Comparison of ENCODE assay signal across 8 cellular contexts in the genomic region with DNA sequence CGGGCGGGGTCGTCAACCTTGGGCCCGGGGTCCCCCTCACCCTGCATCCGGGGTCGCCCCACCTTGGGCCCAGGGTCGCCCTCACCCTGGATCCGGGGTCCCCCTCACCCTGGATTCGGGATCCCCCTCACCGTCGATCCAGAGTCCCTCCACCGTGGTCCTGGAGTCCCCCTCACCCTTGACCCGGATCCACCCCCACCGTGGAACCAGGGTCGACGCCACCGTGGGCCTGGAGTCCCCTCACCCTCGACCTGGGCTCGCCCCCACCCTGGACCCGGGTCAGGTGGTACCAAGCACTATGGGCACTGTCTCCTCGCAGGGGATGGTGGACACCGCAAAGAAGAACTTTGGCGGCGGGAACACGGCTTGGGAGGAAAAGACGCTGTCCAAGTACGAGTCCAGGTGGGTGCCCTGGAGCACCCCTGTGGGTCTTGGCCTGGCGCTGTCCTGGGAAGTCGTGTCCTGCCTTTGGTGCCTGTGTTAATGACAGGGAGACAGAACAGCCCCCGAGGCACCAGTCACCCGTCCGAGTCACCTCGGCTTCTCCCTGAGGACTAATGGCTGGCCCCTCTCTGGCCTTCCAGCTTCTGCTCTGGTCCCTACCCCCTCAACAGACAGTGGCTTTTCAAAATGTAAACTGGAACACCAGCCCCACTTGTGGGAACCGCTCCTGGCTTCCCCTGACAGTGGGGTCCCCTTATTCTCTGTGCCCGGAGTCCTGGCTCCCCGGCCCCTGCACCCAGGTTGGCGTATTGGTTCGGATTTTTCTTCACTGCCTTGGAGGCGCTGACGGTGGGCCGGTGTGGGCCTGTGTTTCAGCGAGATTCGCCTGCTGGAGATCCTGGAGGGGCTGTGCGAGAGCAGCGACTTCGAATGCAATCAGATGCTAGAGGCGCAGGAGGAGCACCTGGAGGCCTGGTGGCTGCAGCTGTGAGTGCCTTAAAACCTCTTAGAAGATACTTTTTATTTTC. TPM values are rescaled to one million over a fixed set of nuclear protein-coding genes. Genes with fewer than 3 reads are reported as not detected.
DNase-seq lines count a peak whose midpoint lies in the region; ATAC-seq and TF ChIP-seq lines count a peak whose summit lies in the region.

No MANE protein-coding gene starts in this region.

- H3K9me3 ChIP-seq in GM23248 (ENCODE audit: low read depth) (no peaks in the 10 kb centered on the region), SU-DHL-6 (ENCODE audit: insufficient read depth, low read length) (no peaks in the 10 kb centered on the region), left ventricle myocardium inferior (replicated peaks) (no peaks in the 10 kb centered on the region), skeletal muscle tissue (ENCODE audit: control insufficient read depth in 3 of 3, low read length in 3 of 3) (no peaks in the 10 kb centered on the region)

- DNase-seq in GM23248 (no peak), left ventricle myocardium inferior (no peak), kidney glomerular epithelial cell (lab: John Stamatoyannopoulos, UW) (no peak), islet precursor cell (no peak), DMS 273 treated with DMSO at 0.1 percent for 48 hours (lab: John Stamatoyannopoulos, UW) (no peak)

- H4K20me1 ChIP-seq in GM23248 (ENCODE audit: insufficient read depth) = no peaks in the 10 kb centered on the region
- no peaks in the 10 kb centered on the region for H4K20me1 ChIP-seq in SU-DHL-6 (ENCODE audit: low read depth, low read length)

- in situ Hi-C loops in GM23248 (cut with MboI) = no loop called here

- no peaks in the 10 kb centered on the region for H3K9me2 ChIP-seq in GM23248 (ENCODE audit: insufficient read depth)
- H3K9me2 ChIP-seq in SU-DHL-6 (replicated peaks; ENCODE audit: insufficient read depth, low read length) = no peaks in the 10 kb centered on the region

- intact Hi-C loops in left ventricle myocardium inferior (cut with micrococcal nuclease) = no loop called here

- H3K36me3 ChIP-seq in GM23248 (ENCODE audit: low read depth) (no peaks in the 10 kb centered on the region), SU-DHL-6 (ENCODE audit: low read length) (no peaks in the 10 kb centered on the region), left ventricle myocardium inferior (peaks cover 36% of the 10 kb centered on the region), skeletal muscle tissue (ENCODE audit: control insufficient read depth in 3 of 3, insufficient read depth in 3 of 3, low read length in 3 of 3) (peaks cover 13 to 22% (median 22%) of the 10 kb centered on the region in 3 donors)

- H3F3A ChIP-seq in GM23248 (ENCODE audit: insufficient read depth) (no peaks in the 10 kb centered on the region), SU-DHL-6 (ENCODE audit: insufficient read depth) (peaks cover 8% of the 10 kb centered on the region)

- H3K27ac ChIP-seq in GM23248 = no peak overlapping the region
- no peak overlapping the region for H3K27ac ChIP-seq in SU-DHL-6 (ENCODE audit: low read depth, low read length)
- H3K27ac ChIP-seq in left ventricle myocardium inferior (replicated peaks) = peak overlapping the region; percentile 94
- no peak overlapping the region for H3K27ac ChIP-seq in skeletal muscle tissue (ENCODE audit: low read depth, low read length)

- TF ChIP-seq CTCF in SU-DHL-6 (IDR thresholded peaks at IDR 0.05; ENCODE audit: insufficient read depth, low read length, poor library complexity, severe bottlenecking) (no peak), left ventricle myocardium inferior (IDR thresholded peaks at IDR 0.05; ENCODE audit: borderline replicate concordance) (no peak)

- H2AFZ ChIP-seq in GM23248 (peak overlapping the region; percentile 47), SU-DHL-6 (ENCODE audit: low read depth, low read length, severe bottlenecking) (no peak overlapping the region)

- H3K79me2 ChIP-seq in GM23248 (ENCODE audit: insufficient read depth) (peaks cover 21% of the 10 kb centered on the region), SU-DHL-6 (ENCODE audit: insufficient read depth, low read length) (peaks cover 14% of the 10 kb centered on the region)

- peak overlapping the region; percentile 92 for H3K9ac ChIP-seq in GM23248
- peak overlapping the region; percentile 85 for H3K9ac ChIP-seq in SU-DHL-6 (ENCODE audit: low read length)
- peak overlapping the region; percentile 67 to 86 (median 70) for H3K9ac ChIP-seq in skeletal muscle tissue (ENCODE audit: low read depth in 1 of 3, low read length in 3 of 3)

- H3K4me3 ChIP-seq in GM23248 = peak overlapping the region; percentile 86
- H3K4me3 ChIP-seq in SU-DHL-6 (ENCODE audit: insufficient read depth, low read length, poor library complexity, severe bottlenecking) = peak overlapping the region; percentile 69
- H3K4me3 ChIP-seq in left ventricle myocardium inferior = peak overlapping the region; percentile 86
- peak overlapping the region; percentile 54 to 77 (median 75) for H3K4me3 ChIP-seq in skeletal muscle tissue (ENCODE audit: low read length in 3 of 3)

- WGBS in GM23248 (ENCODE audit: low coverage in 1 of 2, low lambda C conversion rate in 2 of 2, missing lambda C conversion rate in 2 of 2), 2 experiments = 38 to 55% methylated on average over 32 to 47 of the region's 47 CpGs

- H3K27me3 ChIP-seq in GM23248 (replicated peaks; ENCODE audit: insufficient read depth) = no peaks in the 10 kb centered on the region
- H3K27me3 ChIP-seq in SU-DHL-6 (ENCODE audit: low read length) = no peaks in the 10 kb centered on the region
- H3K27me3 ChIP-seq in left ventricle myocardium inferior (ENCODE audit: low read depth) = no peaks in the 10 kb centered on the region
- no peaks in the 10 kb centered on the region for H3K27me3 ChIP-seq in skeletal muscle tissue (ENCODE audit: control insufficient read depth in 3 of 3, insufficient read depth in 3 of 3, low read length in 3 of 3)

- peaks cover 3% of the 10 kb centered on the region; the same call in 1 of the 2 replicates for H3K4me1 ChIP-seq in GM23248 (ENCODE audit: insufficient read depth)
- H3K4me1 ChIP-seq in left ventricle myocardium inferior = peaks cover 29% of the 10 kb centered on the region
- H3K4me1 ChIP-seq in skeletal muscle tissue (ENCODE audit: control insufficient read depth in 3 of 3, insufficient read depth in 3 of 3, low read length in 3 of 3) = peaks cover 10 to 18% (median 11%) of the 10 kb centered on the region in 3 donors

- H3K4me2 ChIP-seq in GM23248 (ENCODE audit: unreplicated experiment) (peak overlapping the region; percentile 65), SU-DHL-6 (ENCODE audit: low read depth, low read length, poor library complexity, severe bottlenecking) (peak overlapping the region; percentile 73)

- no peak for ATAC-seq in HG03457 (IDR thresholded peaks at IDR 0.05; ENCODE audit: unreplicated experiment)

RNA-seq across cellular contexts. Expression of gene CRELD2, which starts 0.8 kb away (rescaled TPM):
- 57.1 and 73.2 TPM in 2 replicates for total RNA-seq in GM23248 (2014; rRNA removed; shearing (Covaris generic))
- 78.4 and 80.0 TPM in 2 replicates for polyA plus RNA-seq in GM23248 (2016; fragmentation: Nextera tagmentation; extraction: Ambion mirVana)
- total RNA-seq in left ventricle myocardium inferior (25.5 TPM), skeletal muscle tissue (13.0 TPM)

RNA-seq across cellular contexts. Expression of gene ALG12, which starts 1.0 kb away (rescaled TPM):
- 16.9 and 24.4 TPM in 2 replicates for total RNA-seq in GM23248 (2014; rRNA removed; shearing (Covaris generic))
- polyA plus RNA-seq in GM23248 (2016; fragmentation: Nextera tagmentation; extraction: Ambion mirVana) = 21.9 and 28.5 TPM in 2 replicates
- total RNA-seq in left ventricle myocardium inferior = 17.0 TPM
- total RNA-seq in skeletal muscle tissue = 9.9 TPM

RNA-seq across cellular contexts. Expression of gene PIM3, which starts 41.4 kb away (rescaled TPM):
- 16.2 and 17.3 TPM in 2 replicates for total RNA-seq in GM23248 (2014; rRNA removed; shearing (Covaris generic))
- polyA plus RNA-seq in GM23248 (2016; fragmentation: Nextera tagmentation; extraction: Ambion mirVana) = 10.8 TPM in 2 replicates
- total RNA-seq in left ventricle myocardium inferior (57.1 TPM), skeletal muscle tissue (14.6 TPM)
